9 cellular contexts compared by ENCODE assay signal in the genomic region with DNA sequence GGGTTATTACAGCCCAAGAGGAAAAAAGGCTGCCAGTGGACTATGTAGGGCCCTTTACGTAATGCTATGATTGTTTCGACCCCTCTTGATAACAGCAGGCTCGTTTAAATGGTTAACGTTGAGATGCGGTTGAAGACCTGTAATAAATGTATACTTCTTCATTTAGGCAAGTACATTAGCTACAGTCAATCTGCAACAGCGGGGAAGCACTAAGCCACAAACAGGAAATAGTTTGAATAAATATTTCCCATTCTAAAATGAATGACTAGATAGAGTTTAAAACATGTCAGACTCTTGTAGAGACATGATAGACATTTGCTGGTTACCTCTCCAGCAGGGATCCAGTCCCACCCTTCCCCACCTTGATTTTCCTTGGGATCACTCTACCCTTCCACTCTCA. TPM values are rescaled to one million over a fixed set of nuclear protein-coding genes. Genes with fewer than 3 reads are reported as not detected.
DNase-seq lines count a peak whose midpoint lies in the region; ATAC-seq and TF ChIP-seq lines count a peak whose summit lies in the region.
"Had no signal": no experiment of that assay in that cellular context is flagged by ENCODE, and none has a peak within 500 bp of the region (broad histone marks: within the 10 kb centered on the region; RNA-seq: fewer than 3 reads in every experiment).

No MANE protein-coding gene starts in this region.

- DNase-seq in Kasumi-1 (lab: John Stamatoyannopoulos, UW): peak; percentile 58 to 62
- no peak for DNase-seq in kidney tubule cell (ENCODE audit: low spot score)
- no peak for DNase-seq in RKO (ENCODE audit: low spot score)
- DNase-seq in SHP77 treated with DMSO at 0.1 percent for 48 hours (lab: John Stamatoyannopoulos, UW): no peak
- no peak for DNase-seq in tibial nerve (ENCODE audit: low spot score in 2 of 2)
- DNase-seq: midbrain had no signal

- H3K27me3 ChIP-seq in tibial nerve: no peaks in the 10 kb centered on the region

- no peak overlapping the region for H3K4me3 ChIP-seq in mesodermal cell (ENCODE audit: extremely low read depth, insufficient read depth, low read length, poor library complexity, severe bottlenecking)
- no peak overlapping the region for H3K4me3 ChIP-seq in tibial nerve

- peak overlapping the region; percentile 63 for H3K27ac ChIP-seq in mesodermal cell (ENCODE audit: low read depth, low read length, severe bottlenecking)
- no peak overlapping the region for H3K27ac ChIP-seq in tibial nerve

- TF ChIP-seq EP300 in tibial nerve (IDR thresholded peaks at IDR 0.05): no peak

- no peaks in the 10 kb centered on the region for H3K36me3 ChIP-seq in mesodermal cell (ENCODE audit: control insufficient read depth, insufficient read depth, low read length)
- H3K36me3 ChIP-seq in tibial nerve: no peaks in the 10 kb centered on the region

- 90 to 100% methylated on average over 1 to 2 of the region's 6 CpGs for WGBS in mesodermal cell (ENCODE audit: insufficient coverage in 2 of 2), 2 experiments
- 74 to 78% methylated on average over 6 of the region's 6 CpGs for WGBS in tibial nerve, 2 donors

- peaks cover 14% of the 10 kb centered on the region for H3K9me3 ChIP-seq in mesodermal cell (ENCODE audit: control insufficient read depth, low read length)
- H3K9me3 ChIP-seq in tibial nerve: peaks cover 0 to 5% (median 0%) of the 10 kb centered on the region in 4 donors

- TF ChIP-seq POLR2A in tibial nerve (IDR thresholded peaks at IDR 0.05): no peak

- TF ChIP-seq CTCF in tibial nerve (IDR thresholded peaks at IDR 0.05): no peak

- ATAC-seq in GM18519 (IDR thresholded peaks at IDR 0.05; ENCODE audit: low FRiP score, unreplicated experiment) (peak; percentile 34), GM21786 (IDR thresholded peaks at IDR 0.05; ENCODE audit: unreplicated experiment) (peak; percentile 51)

- H3K4me1 ChIP-seq in mesodermal cell (ENCODE audit: control insufficient read depth, insufficient read depth, low read length, poor library complexity, severe bottlenecking) (peaks cover 7% of the 10 kb centered on the region), tibial nerve (peaks cover 0 to 3% (median 0%) of the 10 kb centered on the region in 4 donors)

RNA-seq across cellular contexts. Expression of gene STIM2, which starts 38.1 kb away (rescaled TPM):
- 31.3 TPM for polyA plus RNA-seq in mesodermal cell (2013, experiment 1 of 2)
- polyA plus RNA-seq in mesodermal cell (2013, experiment 2 of 2): 33.7 TPM
- 10 to 100 TPM; 20.1 to 26.2 (median 21.8) TPM for total RNA-seq in tibial nerve

Comparison
In these comparisons a context has a peak if more than half of its experiments do, and no peak if none do; other contexts are left out.
1. DNase-seq: peak in Kasumi-1 (2 of 2); none in kidney tubule cell (single experiment), RKO (single experiment), SHP77 treated with DMSO at 0.1 percent for 48 hours (single experiment) and tibial nerve (0 of 2).